In the genomic region with DNA sequence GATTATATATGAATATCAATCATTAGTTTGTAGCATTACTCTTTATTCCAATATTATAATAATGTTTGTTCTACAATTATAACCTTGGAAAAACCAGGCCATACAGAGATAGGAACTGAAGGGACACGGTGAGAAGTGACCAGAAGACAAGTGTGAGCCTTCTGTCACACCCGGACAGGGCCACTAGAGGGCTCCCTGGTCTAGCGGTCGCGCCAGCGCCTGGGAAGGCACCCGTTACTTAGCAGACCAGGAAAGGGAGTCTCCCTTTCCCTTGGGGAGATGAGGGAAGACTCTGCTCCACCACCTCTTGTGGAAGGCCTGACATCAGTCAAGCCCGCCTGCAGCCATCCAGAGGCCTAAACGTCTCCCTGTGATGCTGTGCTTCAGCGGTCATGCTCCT, we compare ENCODE assay signal across 1 cellular context.
A peak's percentile ranks its signal among the peaks of the same experiment; 100 is the strongest.
TF ChIP-seq lines count a peak whose summit lies in the region.

No MANE protein-coding gene starts in this region.

TF ChIP-seq in K562, 482 proteins besides CTCF, POLR2A, EP300 and RAD21 (continued from another document):
- 0 out of 2 replicates have a peak, but pooled peaks have one; percentile 31 for TF ChIP-seq DEAF1 (CRISPR knock-in tag; IDR thresholded peaks at IDR 0.05)
TF ChIP-seq in K562: peak in this region for 2; not testable (repeated sequence) for 480.
